In genomic region chr6:72761767-72762166, GRCh38 we compare ENCODE assay signal across 20 cellular contexts.
A peak's percentile ranks its signal among the peaks of the same experiment; 100 is the strongest.
DNase-seq lines count a peak whose midpoint lies in the region; ATAC-seq and TF ChIP-seq lines count a peak whose summit lies in the region.
"Had no signal": no experiment of that assay in that cellular context is flagged by ENCODE, and none has a peak within 500 bp of the region (broad histone marks: within the 10 kb centered on the region; RNA-seq: fewer than 3 reads in every experiment).

No MANE protein-coding gene starts in this region.

- H4K20me1 ChIP-seq in GM23338 (replicated peaks; ENCODE audit: insufficient read depth): no peaks in the 10 kb centered on the region

- H3K27me3 ChIP-seq in GM23338 (ENCODE audit: insufficient read depth) (no peaks in the 10 kb centered on the region), mesenchymal stem cell (ENCODE audit: control insufficient read depth in 1 of 2, insufficient read depth in 1 of 2, low read length in 2 of 2) (no peaks in the 10 kb centered on the region), parathyroid adenoma (ENCODE audit: control insufficient read depth, insufficient read depth, low read length) (no peaks in the 10 kb centered on the region)

- H3K4me2 ChIP-seq in GM23338 (no peak overlapping the region), mesenchymal stem cell (ENCODE audit: low read length, poor library complexity, severe bottlenecking) (no peak overlapping the region), parathyroid adenoma (ENCODE audit: low read length) (no peak overlapping the region)

- H3K18ac ChIP-seq in mesenchymal stem cell (ENCODE audit: low read depth in 1 of 2, low read length in 2 of 2): no peak overlapping the region

- no peaks in the 10 kb centered on the region for H3K27me3 Mint-ChIP-seq in GM23338 (ENCODE audit: insufficient read depth, low read depth, poor library complexity)
- no peaks in the 10 kb centered on the region for H3K27me3 Mint-ChIP-seq in WTC11 (ENCODE audit: low read depth)

- no peaks in the 10 kb centered on the region for H3K36me3 Mint-ChIP-seq in GM23338 (ENCODE audit: low read depth)
- no peaks in the 10 kb centered on the region for H3K36me3 Mint-ChIP-seq in WTC11

- H3K4ac ChIP-seq in mesenchymal stem cell (ENCODE audit: low read depth in 1 of 2, low read length in 2 of 2): no peak overlapping the region

- POLR2A ChIA-PET in WTC11 (lab: Charles Lee): no interaction called here

- H3K9me3 Mint-ChIP-seq in GM23338 (no peaks in the 10 kb centered on the region), WTC11 (no peaks in the 10 kb centered on the region)

- H3K4me1 ChIP-seq in GM23338 (ENCODE audit: insufficient read depth): no peaks in the 10 kb centered on the region
- H3K4me1 ChIP-seq in mesenchymal stem cell (ENCODE audit: control insufficient read depth, insufficient read depth, low read depth, low read length): no peaks in the 10 kb centered on the region
- no peaks in the 10 kb centered on the region for H3K4me1 ChIP-seq in parathyroid adenoma

- H3K9me3 ChIP-seq in mesenchymal stem cell (ENCODE audit: control insufficient read depth, low read length): peaks cover 4% of the 10 kb centered on the region
- no peaks in the 10 kb centered on the region for H3K9me3 ChIP-seq in parathyroid adenoma (ENCODE audit: control insufficient read depth, low read length)

- no peak overlapping the region for H4K8ac ChIP-seq in mesenchymal stem cell (ENCODE audit: low read length)

- H3K79me2 ChIP-seq in GM23338 (replicated peaks; ENCODE audit: insufficient read depth) (no peaks in the 10 kb centered on the region), parathyroid adenoma (no peaks in the 10 kb centered on the region)

- H3K9ac ChIP-seq in mesenchymal stem cell (ENCODE audit: low read length): no peak overlapping the region
- H3K9ac ChIP-seq in parathyroid adenoma: no peak overlapping the region
- H3K9ac ChIP-seq: GM23248 had no signal

- H3F3A ChIP-seq in GM23338 (replicated peaks; ENCODE audit: low read depth): no peaks in the 10 kb centered on the region

- H3K36me3 ChIP-seq in GM23338 (ENCODE audit: insufficient read depth): no peaks in the 10 kb centered on the region
- H3K36me3 ChIP-seq in mesenchymal stem cell (ENCODE audit: control insufficient read depth in 1 of 2, insufficient read depth in 2 of 2, low read depth in 1 of 2, low read length in 2 of 2): no peaks in the 10 kb centered on the region
- no peaks in the 10 kb centered on the region for H3K36me3 ChIP-seq in parathyroid adenoma (ENCODE audit: control insufficient read depth, insufficient read depth, low read length)

- H3K23ac ChIP-seq in mesenchymal stem cell (ENCODE audit: low read length in 2 of 2): no peak overlapping the region

- ATAC-seq in GM23338: peak; percentile 34; the same call in 2 of the 3 replicates
- ATAC-seq in WTC11: no peak
- no peak for ATAC-seq in HG02571 (IDR thresholded peaks at IDR 0.05; ENCODE audit: unreplicated experiment)
- no peak for ATAC-seq in GM18519 (IDR thresholded peaks at IDR 0.05; ENCODE audit: low FRiP score, unreplicated experiment)

- no peak overlapping the region for H2AK5ac ChIP-seq in mesenchymal stem cell (ENCODE audit: low read length, severe bottlenecking)

- no peak overlapping the region for H3K14ac ChIP-seq in mesenchymal stem cell (ENCODE audit: low read length in 2 of 2)

- no peak overlapping the region for H2BK120ac ChIP-seq in mesenchymal stem cell (ENCODE audit: low read depth, low read length)

- no peak overlapping the region for H2BK5ac ChIP-seq in mesenchymal stem cell (ENCODE audit: low read depth, low read length, poor library complexity, severe bottlenecking)

- H2AFZ ChIP-seq in GM23338: no peak overlapping the region
- H2AFZ ChIP-seq in mesenchymal stem cell (ENCODE audit: low read depth, low read length): no peak overlapping the region
- peak overlapping the region; percentile 45 for H2AFZ ChIP-seq in parathyroid adenoma
- H2AFZ ChIP-seq: GM23248 had no signal

- DNase-seq in GM23338 (ENCODE audit: low spot score): no peak
- no peak for DNase-seq in WTC11 (ENCODE audit: low spot score)
- peak; percentile 16 for DNase-seq in mesenchymal stem cell
- no peak for DNase-seq in hypothalamus (lab: John Stamatoyannopoulos, UW)
- no peak for DNase-seq in HT-29 (ENCODE audit: low spot score)
- DNase-seq: ACHN, DMS79, GM23248, HCEC 1CT, MM.1S, NCI-H1092, NCI-H2227 treated with DMSO at 0.1 percent for 48 hours, NCI-H524, NCI-H82, OCI-M1, Right ventricle myocardium superior had no signal

- H2BK15ac ChIP-seq in mesenchymal stem cell (ENCODE audit: low read depth, poor library complexity, severe bottlenecking): no peak overlapping the region

- WGBS in mesenchymal stem cell: 75% methylated on average over 2 of the region's 5 CpGs

- no peak overlapping the region for H4K91ac ChIP-seq in mesenchymal stem cell (ENCODE audit: low read length)

- no peak for TF ChIP-seq CTCF in GM23338 (conservative IDR thresholded peaks at IDR 0.05; ENCODE audit: low read depth in 2 of 2)
- no peak for TF ChIP-seq CTCF in WTC11 (IDR thresholded peaks at IDR 0.05)
- TF ChIP-seq CTCF in parathyroid adenoma (IDR thresholded peaks at IDR 0.05): no peak

- H3K27ac ChIP-seq in GM23338 (ENCODE audit: low read depth) (no peak overlapping the region), mesenchymal stem cell (ENCODE audit: low read length, poor library complexity, severe bottlenecking) (no peak overlapping the region), parathyroid adenoma (no peak overlapping the region)
- H3K27ac ChIP-seq: C4-2B, GM23248 had no signal

- H3K4me3 ChIP-seq in GM23338: no peak overlapping the region
- no peak overlapping the region for H3K4me3 ChIP-seq in mesenchymal stem cell (ENCODE audit: insufficient read depth in 1 of 2, low read depth in 1 of 2, low read length in 2 of 2)
- H3K4me3 ChIP-seq in parathyroid adenoma (ENCODE audit: low read depth, low read length): no peak overlapping the region
- H3K4me3 ChIP-seq: GM23248 had no signal

- H3K9me2 ChIP-seq in GM23338 (ENCODE audit: insufficient read depth): 0 out of 2 replicates have a peak, but pooled peaks cover 4% of the 10 kb centered on the region

- peak overlapping the region; percentile 7; the same call in 1 of the 2 replicates for H3K27ac Mint-ChIP-seq in GM23338
- H3K27ac Mint-ChIP-seq in WTC11: 0 out of 2 replicates have a peak overlapping the region, but pooled peaks have one; percentile 2

- H3K79me1 ChIP-seq in mesenchymal stem cell (replicated peaks; ENCODE audit: low read length, poor library complexity, severe bottlenecking): no peaks in the 10 kb centered on the region

- H3K4me1 Mint-ChIP-seq in GM23338: peaks cover 3% of the 10 kb centered on the region; the same call in 2 of the 3 replicates
- H3K4me1 Mint-ChIP-seq in WTC11: no peaks in the 10 kb centered on the region

- no peak overlapping the region for H2BK12ac ChIP-seq in mesenchymal stem cell (ENCODE audit: low read length in 2 of 2)

- CTCF ChIA-PET in WTC11 (lab: Charles Lee): no interaction called here

- no peak overlapping the region for H3K4me3 Mint-ChIP-seq in GM23338
- no peak overlapping the region for H3K4me3 Mint-ChIP-seq in WTC11

TF ChIP-seq in GM23338, 12 proteins besides CTCF, POLR2A, EP300 and RAD21:
- TF ChIP-seq ZNF331 (CRISPR knock-in tag; IDR thresholded peaks at IDR 0.05; ENCODE audit: low read depth) (no peak), EZH2phosphoT487 (IDR thresholded peaks at IDR 0.05; ENCODE audit: unreplicated experiment) (no peak)

TF ChIP-seq in WTC11, 78 proteins besides CTCF, POLR2A, EP300 and RAD21:
- no peak for TF ChIP-seq GTF2I (CRISPR knock-in tag; conservative IDR thresholded peaks at IDR 0.05)
- no peak for TF ChIP-seq OVOL2 (CRISPR knock-in tag; IDR thresholded peaks at IDR 0.05; ENCODE audit: borderline replicate concordance)
- no peak for TF ChIP-seq NR3C1 (CRISPR knock-in tag; conservative IDR thresholded peaks at IDR 0.05; ENCODE audit: low read depth)
